ENCODE assay signal across 9 cellular contexts in the genomic region with DNA sequence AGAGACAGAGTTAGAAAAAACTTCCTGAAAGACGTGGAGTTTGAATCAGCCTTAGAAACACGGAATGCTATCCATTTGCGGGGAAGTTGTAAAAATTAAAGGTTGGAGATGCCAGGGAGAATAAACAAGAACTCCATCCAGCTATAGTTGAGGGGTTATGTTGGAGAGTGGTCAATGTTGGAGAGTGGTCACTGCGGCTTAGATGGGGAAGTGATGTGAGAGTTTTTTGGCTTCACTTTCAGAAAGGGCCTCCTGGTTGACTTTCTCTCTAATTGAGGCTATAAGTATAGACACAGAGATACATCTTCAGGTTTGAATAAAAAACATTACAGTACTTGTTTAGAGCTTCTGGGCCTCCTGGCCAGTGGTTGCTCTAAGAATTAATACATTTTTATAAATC. TPM values are rescaled to one million over a fixed set of nuclear protein-coding genes. Genes with fewer than 3 reads are reported as not detected.
DNase-seq lines count a peak whose midpoint lies in the region; ATAC-seq and TF ChIP-seq lines count a peak whose summit lies in the region.
"Had no signal": no experiment of that assay in that cellular context is flagged by ENCODE, and none has a peak within 500 bp of the region (broad histone marks: within the 10 kb centered on the region; RNA-seq: fewer than 3 reads in every experiment).

No MANE protein-coding gene starts in this region.

- H4K20me1 ChIP-seq in SK-N-SH (ENCODE audit: insufficient read depth), result no peaks in the 10 kb centered on the region
- no peaks in the 10 kb centered on the region for H4K20me1 ChIP-seq in OCI-LY3 (ENCODE audit: insufficient read depth, low read length)

- H3K4me1 ChIP-seq in SK-N-SH (ENCODE audit: control insufficient read depth in 1 of 2, insufficient read depth in 2 of 2, low read depth in 1 of 2, low read length in 1 of 2) (peaks cover 0 to 2% of the 10 kb centered on the region in 2 experiments; a peak in 1 of 4 replicates), OCI-LY3 (ENCODE audit: low read length) (no peaks in the 10 kb centered on the region)

- H3K27me3 Mint-ChIP-seq in endothelial cell (ENCODE audit: unreplicated experiment) (no peaks in the 10 kb centered on the region), progenitor cell of endocrine pancreas (peaks cover 2% of the 10 kb centered on the region)

- 66% methylated on average over 4 of the region's 4 CpGs for WGBS in SK-N-SH (ENCODE audit: low lambda C conversion rate)

- TF ChIP-seq EP300 in SK-N-SH (IDR thresholded peaks at IDR 0.05; ENCODE audit: borderline replicate concordance in 1 of 2, low read depth in 1 of 2, low read length in 1 of 2), result no peak

- peaks cover 6% of the 10 kb centered on the region for H3K36me3 Mint-ChIP-seq in endothelial cell (ENCODE audit: low read depth, unreplicated experiment)
- H3K36me3 Mint-ChIP-seq in progenitor cell of endocrine pancreas (ENCODE audit: insufficient read depth), result peaks cover 2% of the 10 kb centered on the region

- H3F3A ChIP-seq in SK-N-SH (replicated peaks; ENCODE audit: insufficient read depth), result no peaks in the 10 kb centered on the region

- H3K79me2 ChIP-seq in SK-N-SH (ENCODE audit: insufficient read depth) (no peaks in the 10 kb centered on the region), OCI-LY3 (ENCODE audit: low read length) (no peaks in the 10 kb centered on the region; the same call in 1 of the 2 replicates)

- H3K4me3 ChIP-seq in SK-N-SH (ENCODE audit: low read depth in 2 of 2, low read length in 1 of 2) (no peak overlapping the region), OCI-LY3 (ENCODE audit: low read length) (peak overlapping the region; percentile 99)

- no peak for ATAC-seq in SK-N-SH treated with all-trans-retinoic acid at 6 μM for 48 hours

- TF ChIP-seq CTCF in SK-N-SH (IDR thresholded peaks at IDR 0.05) (no peak), OCI-LY3 (IDR thresholded peaks at IDR 0.05; ENCODE audit: low read depth, low read length) (no peak), endothelial cell (IDR thresholded peaks at IDR 0.05; ENCODE audit: unreplicated experiment) (no peak), progenitor cell of endocrine pancreas (IDR thresholded peaks at IDR 0.05; ENCODE audit: unreplicated experiment) (no peak)

- no peak for TF ChIP-seq RAD21 in SK-N-SH (IDR thresholded peaks at IDR 0.05; ENCODE audit: low read length)

- H3K27me3 ChIP-seq in SK-N-SH (ENCODE audit: insufficient read depth) (no peaks in the 10 kb centered on the region), OCI-LY3 (ENCODE audit: low read depth, low read length) (no peaks in the 10 kb centered on the region)

- H3K36me3 ChIP-seq in SK-N-SH (replicated peaks in 1 of 2; ENCODE audit: control insufficient read depth in 1 of 2, insufficient read depth in 2 of 2, low read length in 1 of 2) (peaks cover 5 to 6% of the 10 kb centered on the region in 2 experiments), OCI-LY3 (replicated peaks; ENCODE audit: low read depth, low read length) (no peaks in the 10 kb centered on the region)
- H3K36me3 ChIP-seq: SJSA1 had no signal

- H3K9ac ChIP-seq in SK-N-SH (no peak overlapping the region), OCI-LY3 (ENCODE audit: low read length) (no peak overlapping the region)

- H3K9me3 ChIP-seq in SK-N-SH, result no peaks in the 10 kb centered on the region
- H3K9me3 ChIP-seq in OCI-LY3 (ENCODE audit: insufficient read depth, low read length), result no peaks in the 10 kb centered on the region
- H3K9me3 ChIP-seq: SJSA1 had no signal

- H3K9me3 Mint-ChIP-seq in endothelial cell (ENCODE audit: unreplicated experiment), result no peaks in the 10 kb centered on the region
- H3K9me3 Mint-ChIP-seq in progenitor cell of endocrine pancreas (ENCODE audit: low read depth), result no peaks in the 10 kb centered on the region

- DNase-seq in SK-N-SH (no peak), endothelial cell (ENCODE audit: low spot score) (no peak), progenitor cell of endocrine pancreas (ENCODE audit: low spot score, unreplicated experiment) (no peak), DMS 273 treated with DMSO at 0.1 percent for 48 hours (lab: John Stamatoyannopoulos, UW) (no peak), DMS153 (lab: John Stamatoyannopoulos, UW) (no peak), nucleus accumbens (lab: John Stamatoyannopoulos, UW) (no peak)

- H3K4me1 Mint-ChIP-seq in endothelial cell (ENCODE audit: unreplicated experiment) (peaks cover 12% of the 10 kb centered on the region), progenitor cell of endocrine pancreas (ENCODE audit: low read depth) (peaks cover 6% of the 10 kb centered on the region)

- H3K27ac ChIP-seq in SK-N-SH (ENCODE audit: low read depth in 2 of 2, low read length in 1 of 2), result no peak overlapping the region
- H3K27ac ChIP-seq in OCI-LY3 (ENCODE audit: low read length), result no peak overlapping the region
- H3K27ac ChIP-seq: SJSA1 had no signal

- H3K27ac Mint-ChIP-seq in endothelial cell (ENCODE audit: unreplicated experiment), result no peak overlapping the region
- no peak overlapping the region for H3K27ac Mint-ChIP-seq in progenitor cell of endocrine pancreas

- POLR2A ChIA-PET in SK-N-SH (lab: Yijun Ruan, JAX), result no interaction called here

- H2AFZ ChIP-seq in SK-N-SH (ENCODE audit: low read depth), result peak overlapping the region; percentile 92
- H2AFZ ChIP-seq in OCI-LY3 (ENCODE audit: low read depth, low read length), result peak overlapping the region; percentile 100

- peak overlapping the region; percentile 92; the same call in 1 of the 2 replicates for H3K4me2 ChIP-seq in SK-N-SH
- peak overlapping the region; percentile 55 for H3K4me2 ChIP-seq in OCI-LY3 (ENCODE audit: low read length)

- CTCF ChIA-PET in SK-N-SH (lab: Yijun Ruan, JAX), result interaction anchor here (0.9 to 1.4 kb wide), 4 partner anchors 9 to 215 kb away, joined by 3 read pairs; a partner anchor contains a TSS

- H3K4me3 Mint-ChIP-seq in endothelial cell (ENCODE audit: unreplicated experiment), result peak overlapping the region; percentile 94
- peak overlapping the region; percentile 84 for H3K4me3 Mint-ChIP-seq in progenitor cell of endocrine pancreas (ENCODE audit: low read depth)

- no peaks in the 10 kb centered on the region for H3K9me2 ChIP-seq in SK-N-SH

TF ChIP-seq in SK-N-SH, 30 proteins besides CTCF, POLR2A, EP300 and RAD21 (continues in another document):
- TF ChIP-seq TAF1 (IDR thresholded peaks at IDR 0.05; ENCODE audit: borderline replicate concordance, low read depth, low read length) (no peak), FOXM1 (IDR thresholded peaks at IDR 0.05; ENCODE audit: low read depth) (no peak), RCOR1 (IDR thresholded peaks at IDR 0.05; ENCODE audit: low read length) (no peak), RXRA (IDR thresholded peaks at IDR 0.05; ENCODE audit: borderline replicate concordance, low read depth) (no peak), CHD2 (IDR thresholded peaks at IDR 0.05; ENCODE audit: low read length, partially characterized antibody) (no peak)
- TF ChIP-seq, protein P1, sequence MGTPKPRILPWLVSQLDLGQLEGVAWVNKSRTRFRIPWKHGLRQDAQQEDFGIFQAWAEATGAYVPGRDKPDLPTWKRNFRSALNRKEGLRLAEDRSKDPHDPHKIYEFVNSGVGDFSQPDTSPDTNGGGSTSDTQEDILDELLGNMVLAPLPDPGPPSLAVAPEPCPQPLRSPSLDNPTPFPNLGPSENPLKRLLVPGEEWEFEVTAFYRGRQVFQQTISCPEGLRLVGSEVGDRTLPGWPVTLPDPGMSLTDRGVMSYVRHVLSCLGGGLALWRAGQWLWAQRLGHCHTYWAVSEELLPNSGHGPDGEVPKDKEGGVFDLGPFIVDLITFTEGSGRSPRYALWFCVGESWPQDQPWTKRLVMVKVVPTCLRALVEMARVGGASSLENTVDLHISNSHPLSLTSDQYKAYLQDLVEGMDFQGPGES (IDR thresholded peaks at IDR 0.05; ENCODE audit: low read depth, low read length), result no peak

TF ChIP-seq in SK-N-SH treated with all-trans-retinoic acid at 6 μM for 48 hours, 23 proteins besides CTCF, POLR2A, EP300 and RAD21:
- TF ChIP-seq, protein P2, sequence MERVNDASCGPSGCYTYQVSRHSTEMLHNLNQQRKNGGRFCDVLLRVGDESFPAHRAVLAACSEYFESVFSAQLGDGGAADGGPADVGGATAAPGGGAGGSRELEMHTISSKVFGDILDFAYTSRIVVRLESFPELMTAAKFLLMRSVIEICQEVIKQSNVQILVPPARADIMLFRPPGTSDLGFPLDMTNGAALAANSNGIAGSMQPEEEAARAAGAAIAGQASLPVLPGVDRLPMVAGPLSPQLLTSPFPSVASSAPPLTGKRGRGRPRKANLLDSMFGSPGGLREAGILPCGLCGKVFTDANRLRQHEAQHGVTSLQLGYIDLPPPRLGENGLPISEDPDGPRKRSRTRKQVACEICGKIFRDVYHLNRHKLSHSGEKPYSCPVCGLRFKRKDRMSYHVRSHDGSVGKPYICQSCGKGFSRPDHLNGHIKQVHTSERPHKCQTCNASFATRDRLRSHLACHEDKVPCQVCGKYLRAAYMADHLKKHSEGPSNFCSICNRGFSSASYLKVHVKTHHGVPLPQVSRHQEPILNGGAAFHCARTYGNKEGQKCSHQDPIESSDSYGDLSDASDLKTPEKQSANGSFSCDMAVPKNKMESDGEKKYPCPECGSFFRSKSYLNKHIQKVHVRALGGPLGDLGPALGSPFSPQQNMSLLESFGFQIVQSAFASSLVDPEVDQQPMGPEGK (CRISPR knock-in tag; IDR thresholded peaks at IDR 0.05; ENCODE audit: borderline replicate concordance), result no peak

RNA-seq across cellular contexts. Expression of a gene that starts 0.7 kb away (rescaled TPM):
- not detected in 2 replicates for polyA plus RNA-seq in SK-N-SH (2012; rRNA removed)
- polyA plus RNA-seq in SK-N-SH (2012; cell fraction: cytosol; rRNA removed), result 0.09 TPM in 1 of 2 replicates, not detected in the other
- 0.05 TPM in 1 of 2 replicates, not detected in the other for polyA plus RNA-seq in SK-N-SH (2012; cell fraction: nucleus; rRNA removed)
- total RNA-seq in endothelial cell (ENCODE audit: unreplicated experiment), result 2.1 TPM
- total RNA-seq in progenitor cell of endocrine pancreas, result 0.77 and 0.82 TPM in 2 replicates
